In the genomic region with DNA sequence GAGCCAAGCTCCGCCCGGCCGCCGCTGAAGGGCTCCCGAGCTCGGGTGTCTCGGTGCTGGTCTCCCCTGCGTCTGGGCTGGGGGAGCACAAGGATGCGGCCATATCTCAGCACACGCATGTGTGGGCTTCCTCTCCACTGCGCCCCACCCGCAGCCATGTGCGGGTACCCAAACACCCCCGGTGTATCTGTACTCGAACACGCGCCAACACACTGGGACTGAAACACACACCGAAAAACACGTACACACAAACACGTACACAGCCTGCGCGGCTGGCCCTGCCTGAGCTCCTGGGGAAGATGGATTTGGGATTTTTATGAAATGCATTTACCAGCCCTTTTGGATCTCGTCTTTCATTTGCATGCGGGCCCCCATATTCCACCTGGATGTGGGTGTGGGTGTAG, we compare ENCODE assay signal across 8 cellular contexts. TPM values are rescaled to one million over a fixed set of nuclear protein-coding genes. Genes with fewer than 3 reads are reported as not detected.
DNase-seq lines count a peak whose midpoint lies in the region; ATAC-seq and TF ChIP-seq lines count a peak whose summit lies in the region.

No MANE protein-coding gene starts in this region.

- TF ChIP-seq CTCF in brain (conservative IDR thresholded peaks at IDR 0.05) (no peak), left lung (IDR thresholded peaks at IDR 0.05) (no peak), PC-9 (conservative IDR thresholded peaks at IDR 0.05) (no peak)

- no TSS peak for BruUV-seq in PC-9 (replicated peaks; lab: Mats Ljungman, UMichigan)

- CTCF ChIA-PET in activated CD4-positive, alpha-beta T cell treated with anti-CD3 and anti-CD28 coated beads for 36 hours (lab: Charles Lee) = no interaction called here
- CTCF ChIA-PET in PC-9 (lab: Charles Lee) = no interaction called here

- peaks cover 38% of the 10 kb centered on the region for H3K4me1 Mint-ChIP-seq in activated CD4-positive, alpha-beta T cell treated with anti-CD3 and anti-CD28 coated beads for 36 hours
- H3K4me1 Mint-ChIP-seq in brain = peaks cover 50% of the 10 kb centered on the region

- intact Hi-C loops in activated CD4-positive, alpha-beta T cell treated with anti-CD3 and anti-CD28 coated beads for 36 hours (cut with DNase I, micrococcal nuclease) = loop anchor here (2.0 to 5.0 kb wide), 5 partner anchors 16 to 1218 kb away; no protein-coding TSS in a partner anchor
- intact Hi-C loops in left lung (cut with DNase I) (no loop called here), PC-9 (cut with micrococcal nuclease; ENCODE audit: unreplicated experiment) (no loop called here)

- H3K9me3 ChIP-seq in left lung (no peaks in the 10 kb centered on the region), subcutaneous abdominal adipose tissue (ENCODE audit: control insufficient read depth in 5 of 5, low read length in 5 of 5) (no peaks in the 10 kb centered on the region), PC-9 (ENCODE audit: insufficient read depth, low read depth) (no peaks in the 10 kb centered on the region)

- H3K27me3 ChIP-seq in left lung (peaks cover 41 to 100% of the 10 kb centered on the region in 2 donors), subcutaneous abdominal adipose tissue (ENCODE audit: control insufficient read depth in 5 of 5, insufficient read depth in 4 of 5, low read length in 5 of 5) (peaks cover 0 to 21% (median 9%) of the 10 kb centered on the region in 5 donors), PC-9 (ENCODE audit: insufficient read depth, low read depth) (peaks cover 90% of the 10 kb centered on the region)

- ATAC-seq in activated CD4-positive, alpha-beta T cell treated with anti-CD3 and anti-CD28 coated beads for 36 hours = no peak
- no peak for ATAC-seq in left lung

- H3K27ac ChIP-seq in left lung (peak overlapping the region; percentile 84 to 91), subcutaneous abdominal adipose tissue (ENCODE audit: low read depth, low read length) (peak overlapping the region; percentile 95), PC-9 (no peak overlapping the region)

- peak overlapping the region; percentile 29 for H3K4me3 Mint-ChIP-seq in activated CD4-positive, alpha-beta T cell treated with anti-CD3 and anti-CD28 coated beads for 36 hours
- H3K4me3 Mint-ChIP-seq in brain = peak overlapping the region; percentile 83 to 90 (median 88)

- H3F3A ChIP-seq in PC-9 (ENCODE audit: insufficient read depth, low read depth) = no peaks in the 10 kb centered on the region

- no peaks in the 10 kb centered on the region for H4K20me1 ChIP-seq in PC-9 (ENCODE audit: insufficient read depth)

- no peaks in the 10 kb centered on the region for H3K79me2 ChIP-seq in PC-9 (ENCODE audit: low read depth)

- H3K4me2 ChIP-seq in PC-9 = no peak overlapping the region

- H3K36me3 ChIP-seq in left lung (no peaks in the 10 kb centered on the region), subcutaneous abdominal adipose tissue (ENCODE audit: control insufficient read depth in 5 of 5, insufficient read depth in 5 of 5, low read length in 5 of 5) (no peaks in the 10 kb centered on the region), PC-9 (ENCODE audit: low read depth) (no peaks in the 10 kb centered on the region)

- DNase-seq in activated CD4-positive, alpha-beta T cell treated with anti-CD3 and anti-CD28 coated beads for 36 hours = no peak
- DNase-seq in activated CD4-positive, alpha-beta T cell treated with anti-CD3 and anti-CD28 coated beads, Interleukin-2, amount 50 U/mL, for 1 hour = no peak
- DNase-seq in left lung (no peak), NCI-H2107 (lab: John Stamatoyannopoulos, UW) (no peak), PC-9 (no peak), T-helper 9 cell (no peak)

- POLR2A ChIA-PET in activated CD4-positive, alpha-beta T cell treated with anti-CD3 and anti-CD28 coated beads for 36 hours (lab: Charles Lee) = no interaction called here
- POLR2A ChIA-PET in PC-9 (lab: Charles Lee; ENCODE audit: unreplicated experiment) = no interaction called here

- H3K9ac ChIP-seq in subcutaneous abdominal adipose tissue (ENCODE audit: low read length in 5 of 5) = peak overlapping the region; percentile 26 to 72 (median 41)

- no peaks in the 10 kb centered on the region for H3K9me3 Mint-ChIP-seq in activated CD4-positive, alpha-beta T cell treated with anti-CD3 and anti-CD28 coated beads for 36 hours (ENCODE audit: low read depth)
- H3K9me3 Mint-ChIP-seq in brain = peaks cover 3 to 14% (median 9%) of the 10 kb centered on the region in 5 experiments

- no peaks in the 10 kb centered on the region for H3K9me2 ChIP-seq in PC-9 (ENCODE audit: insufficient read depth)

- H3K4me1 ChIP-seq in left lung (peaks cover 0 to 19% of the 10 kb centered on the region in 2 donors), subcutaneous abdominal adipose tissue (ENCODE audit: control insufficient read depth in 5 of 5, insufficient read depth in 5 of 5, low read length in 5 of 5) (peaks cover 0 to 46% (median 19%) of the 10 kb centered on the region in 5 donors), PC-9 (replicated peaks; ENCODE audit: insufficient read depth) (no peaks in the 10 kb centered on the region)

- no peak overlapping the region for H2AFZ ChIP-seq in PC-9

- peaks cover 8% of the 10 kb centered on the region for H3K36me3 Mint-ChIP-seq in activated CD4-positive, alpha-beta T cell treated with anti-CD3 and anti-CD28 coated beads for 36 hours (ENCODE audit: low read depth)
- H3K36me3 Mint-ChIP-seq in brain = peaks cover 7% of the 10 kb centered on the region

- H3K4me3 ChIP-seq in left lung = peak overlapping the region; percentile 40 to 49
- peak overlapping the region; percentile 68 to 92 (median 88) for H3K4me3 ChIP-seq in subcutaneous abdominal adipose tissue (ENCODE audit: low read depth in 1 of 5, low read length in 5 of 5)
- H3K4me3 ChIP-seq in PC-9 = no peak overlapping the region

- H3K27me3 Mint-ChIP-seq in activated CD4-positive, alpha-beta T cell treated with anti-CD3 and anti-CD28 coated beads for 36 hours = peaks cover 90% of the 10 kb centered on the region
- peaks cover 98% of the 10 kb centered on the region for H3K27me3 Mint-ChIP-seq in brain

- no peak overlapping the region for H3K27ac Mint-ChIP-seq in activated CD4-positive, alpha-beta T cell treated with anti-CD3 and anti-CD28 coated beads for 36 hours
- peak overlapping the region; percentile 60 to 83 (median 81) for H3K27ac Mint-ChIP-seq in brain

RNA-seq across cellular contexts. Expression of a gene that starts 0.9 kb away (rescaled TPM):
- not detected for total RNA-seq in activated CD4-positive, alpha-beta T cell treated with anti-CD3 and anti-CD28 coated beads for 36 hours
- 5.1 TPM for polyA plus RNA-seq in brain (ENCODE audit: insufficient read depth, low read depth, low replicate concordance)
- 10 to 100 TPM; 28.3 to 48.1 TPM for total RNA-seq in left lung
- not detected in 2 replicates for total RNA-seq in PC-9 (2021)

Comparison
In these comparisons a context has a peak if more than half of its experiments do, and no peak if none do; other contexts are left out.
1. RNA of a gene that starts 0.9 kb away (total RNA-seq): 28.3 to 48.1 TPM in left lung; not detected in activated CD4-positive, alpha-beta T cell treated with anti-CD3 and anti-CD28 coated beads for 36 hours and not detected in PC-9; every median in the first group is over 10 times any median in the second.
2. intact Hi-C loops: an anchor here in activated CD4-positive, alpha-beta T cell treated with anti-CD3 and anti-CD28 coated beads for 36 hours (2.0 to 5.0 kb wide); none called in left lung and PC-9.